ENCODE assay signal across 8 cellular contexts in genomic region chr2:55232084-55232862, GRCh38. TPM values are rescaled to one million over a fixed set of nuclear protein-coding genes. Genes with fewer than 3 reads are reported as not detected.
A peak's percentile ranks its signal among the peaks of the same experiment; 100 is the strongest.
DNase-seq lines count a peak whose midpoint lies in the region; ATAC-seq and TF ChIP-seq lines count a peak whose summit lies in the region.

TSS of gene CLHC1 (minus strand) at chr2:55232293. CDS start at chr2:55222411, 9,882 bp downstream.
TSS of gene RPS27A (plus strand) at chr2:55232688. CDS start at chr2:55232825, 137 bp downstream.

- in situ Hi-C loops in GM23248 (cut with MboI): no loop called here

- H3K9me3 ChIP-seq in DND-41 (ENCODE audit: insufficient read depth, low read length, severe bottlenecking) (no peaks in the 10 kb centered on the region), GM23248 (ENCODE audit: low read depth) (no peaks in the 10 kb centered on the region)

- H3K36me3 ChIP-seq in DND-41 (ENCODE audit: insufficient read depth, low read length) (peaks cover 45% of the 10 kb centered on the region), GM23248 (ENCODE audit: low read depth) (peaks cover 36% of the 10 kb centered on the region)

- peaks cover 37% of the 10 kb centered on the region for H3F3A ChIP-seq in GM23248 (ENCODE audit: insufficient read depth)

- peak within 1 kb of the TSS; percentile 98 to 100 for H3K27ac Mint-ChIP-seq in natural killer cell

- H2AFZ ChIP-seq in DND-41 (ENCODE audit: low read depth, low read length) (peak within 1 kb of the TSS; percentile 95), GM23248 (peak within 1 kb of the TSS; percentile 90)

- H3K4me1 Mint-ChIP-seq in natural killer cell: peaks cover 54 to 55% of the 10 kb centered on the region in 2 donors

- peak within 1 kb of the TSS; percentile 99 for H3K4me3 Mint-ChIP-seq in natural killer cell

- no peaks in the 10 kb centered on the region for H3K27me3 Mint-ChIP-seq in natural killer cell (ENCODE audit: low read depth in 2 of 2)

- H3K4me3 ChIP-seq in DND-41 (ENCODE audit: low read depth in 1 of 2, low read length in 2 of 2) (peak within 1 kb of the TSS; percentile 89 to 91), GM23248 (peak within 1 kb of the TSS; percentile 100)

- no peaks in the 10 kb centered on the region for H3K9me3 Mint-ChIP-seq in natural killer cell

- H3K4me1 ChIP-seq in DND-41 (ENCODE audit: insufficient read depth, low read length): peaks cover 56% of the 10 kb centered on the region
- H3K4me1 ChIP-seq in GM23248 (ENCODE audit: insufficient read depth): peaks cover 23% of the 10 kb centered on the region

- H3K79me2 ChIP-seq in DND-41 (ENCODE audit: insufficient read depth, low read length): peaks cover 73% of the 10 kb centered on the region
- peaks cover 85% of the 10 kb centered on the region for H3K79me2 ChIP-seq in GM23248 (ENCODE audit: insufficient read depth)

- TF ChIP-seq CTCF in DND-41 (IDR thresholded peaks at IDR 0.05; ENCODE audit: borderline replicate concordance, extremely low read depth, low read length, poor library complexity, severe bottlenecking): no peak
- no peak for TF ChIP-seq CTCF in natural killer cell (IDR thresholded peaks at IDR 0.05)

- H3K4me2 ChIP-seq in DND-41 (ENCODE audit: insufficient read depth, low read length): peak within 1 kb of the TSS; percentile 70
- peak within 1 kb of the TSS; percentile 94 for H3K4me2 ChIP-seq in GM23248 (ENCODE audit: unreplicated experiment)

- H3K36me3 Mint-ChIP-seq in natural killer cell: peaks cover 6% of the 10 kb centered on the region

- DNase-seq in DND-41: peak; percentile 93
- DNase-seq in GM23248: peak; percentile 94
- peak; percentile 96 to 99 for DNase-seq in Kasumi-1 (lab: John Stamatoyannopoulos, UW)
- DNase-seq in RPMI7951 (ENCODE audit: low read depth): peak; percentile 95
- peak; percentile 86 to 93 for DNase-seq in activated T-helper 1 cell treated with anti-CD3 and anti-CD28 coated beads, Interleukin-2, amount 50 U/mL, for 16 hours (ENCODE audit: low read depth in 1 of 2, low spot score in 1 of 2)
- DNase-seq in fibroblast of peridontal ligament (ENCODE audit: extremely low read depth): peak; percentile 99
- peak; percentile 93 for DNase-seq in natural killer cell
- peak; percentile 93 for DNase-seq in stimulated activated naive CD4-positive, alpha-beta T cell treated with Interleukin-2 at 50 U/mL for 16 hours (lab: John Stamatoyannopoulos, UW)

- no peaks in the 10 kb centered on the region for H3K27me3 ChIP-seq in DND-41 (ENCODE audit: insufficient read depth, low read length, poor library complexity)
- no peaks in the 10 kb centered on the region for H3K27me3 ChIP-seq in GM23248 (replicated peaks; ENCODE audit: insufficient read depth)

- intact Hi-C loops in natural killer cell (cut with micrococcal nuclease): loop anchor here (1.0 to 10.0 kb wide), 6 partner anchors 9 to 509 kb away; partner anchors contain the start of genes CFAP36, EML6, PPP4R3B and RTN4

- WGBS in GM23248 (ENCODE audit: low coverage in 1 of 2, low lambda C conversion rate in 2 of 2, missing lambda C conversion rate in 2 of 2), 2 experiments: 1% methylated on average over 37 of the region's 37 CpGs

- H3K9me2 ChIP-seq in GM23248 (ENCODE audit: insufficient read depth): no peaks in the 10 kb centered on the region

- H3K27ac ChIP-seq in DND-41 (ENCODE audit: low read length) (peak within 1 kb of the TSS; percentile 99), GM23248 (peak within 1 kb of the TSS; percentile 94)

- ATAC-seq in DND-41 (ENCODE audit: insufficient read depth, low read depth): peak; percentile 90
- peak; percentile 86 to 95 (median 88) for ATAC-seq in natural killer cell

- H3K9ac ChIP-seq in DND-41 (ENCODE audit: low read depth, low read length) (peak within 1 kb of the TSS; percentile 89), GM23248 (peak within 1 kb of the TSS; percentile 98)

- H4K20me1 ChIP-seq in DND-41 (ENCODE audit: insufficient read depth, low read length): peaks cover 7% of the 10 kb centered on the region; the same call in 1 of the 2 replicates
- H4K20me1 ChIP-seq in GM23248 (ENCODE audit: insufficient read depth): no peaks in the 10 kb centered on the region

RNA-seq across cellular contexts. Expression of gene CLHC1, which starts in this region (rescaled TPM):
- total RNA-seq in GM23248 (2014; rRNA removed; shearing (Covaris generic)): 1.3 and 1.6 TPM in 2 replicates
- 5.2 and 5.6 TPM in 2 replicates for polyA plus RNA-seq in GM23248 (2016; fragmentation: Nextera tagmentation; extraction: Ambion mirVana)
- 2.1 and 5.4 TPM in 2 replicates for total RNA-seq in RPMI7951 (2014; rRNA removed; shearing (Covaris generic))
- 10 to 100 TPM in 1 of 3 donors, 1 to 10 TPM in 2; 5.6 to 14.9 (median 6.3) TPM for total RNA-seq in natural killer cell

RNA-seq across cellular contexts. Expression of gene RPS27A, which starts in this region (rescaled TPM):
- 1,113 and 1,144 TPM in 2 replicates for total RNA-seq in GM23248 (2014; rRNA removed; shearing (Covaris generic))
- 775 TPM in 2 replicates for polyA plus RNA-seq in GM23248 (2016; fragmentation: Nextera tagmentation; extraction: Ambion mirVana)
- total RNA-seq in RPMI7951 (2014; rRNA removed; shearing (Covaris generic)): 2,870 and 2,901 TPM in 2 replicates
- total RNA-seq in natural killer cell: 1,000 to 10,000 TPM in 1 of 3 donors, 100 to 1,000 TPM in 2; 830 to 1,009 (median 939) TPM

Comparison
In these comparisons a context has a peak if more than half of its experiments do, and no peak if none do; other contexts are left out.
1. Peak in every context shown above with its lines: DNase-seq, ATAC-seq, H3K4me3 ChIP-seq and H3K27ac ChIP-seq.